ENCODE assay signal across 8 cellular contexts in the genomic region with DNA sequence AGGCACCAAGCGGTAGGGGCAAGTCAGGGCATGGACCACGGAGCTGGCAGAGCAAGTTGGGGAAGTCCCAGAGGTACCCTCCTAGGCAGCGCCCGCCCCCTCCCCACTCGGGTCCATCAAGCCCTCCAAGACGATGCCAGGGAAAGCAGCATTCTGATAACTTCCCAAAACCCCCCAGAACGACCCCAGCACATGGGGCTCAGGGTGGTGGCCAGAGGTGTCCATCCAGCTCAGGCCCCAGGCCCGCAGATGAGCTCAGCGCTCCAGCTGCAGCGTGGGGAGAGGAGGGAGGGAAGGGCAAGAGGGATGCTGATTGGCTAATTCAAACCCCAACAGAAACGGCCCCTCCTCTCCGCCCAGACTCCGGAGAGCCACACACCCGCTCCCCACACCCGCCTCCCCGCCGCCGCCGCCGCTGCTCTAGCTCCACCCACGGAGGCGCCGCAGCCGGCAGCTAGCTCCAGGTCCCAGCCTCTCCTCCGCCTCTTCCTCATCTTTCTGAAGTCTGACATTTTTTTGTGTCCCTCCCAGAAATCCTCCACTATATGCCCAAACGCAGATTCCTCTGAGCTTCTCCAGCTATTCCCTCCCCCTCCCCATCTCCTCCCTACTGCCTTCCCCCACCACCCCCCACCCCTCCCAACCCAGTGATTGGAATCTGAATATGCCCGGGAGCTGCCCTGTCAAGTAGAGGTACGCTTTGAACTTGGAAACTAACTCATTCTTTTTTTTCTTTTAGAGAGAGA. TPM values are rescaled to one million over a fixed set of nuclear protein-coding genes. Genes with fewer than 3 reads are reported as not detected.
DNase-seq lines count a peak whose midpoint lies in the region; ATAC-seq and TF ChIP-seq lines count a peak whose summit lies in the region.

No MANE protein-coding gene starts in this region.

- no peaks in the 10 kb centered on the region for H3K27me3 Mint-ChIP-seq in type B pancreatic cell

- H3K27ac ChIP-seq in adipose tissue (ENCODE audit: low read depth, low read length): peak overlapping the region; percentile 13

- peak overlapping the region; percentile 40; the same call in 1 of the 2 replicates for H3K4me3 ChIP-seq in GM08714 (ENCODE audit: low read length)

- ATAC-seq in HG02623 (IDR thresholded peaks at IDR 0.05; ENCODE audit: unreplicated experiment) (peak; percentile 88), left cardiac atrium (peak; percentile 90 to 96)

- H3K36me3 Mint-ChIP-seq in type B pancreatic cell: peaks cover 5% of the 10 kb centered on the region

- intact Hi-C loops in left cardiac atrium (cut with DNase I): no loop called here
- intact Hi-C loops in posterior vena cava (cut with DNase I): loop anchor here in 1 of 2 donors (2.0 kb wide), 1 partner anchor 19 kb away; no protein-coding TSS in a partner anchor

- H3K9me3 Mint-ChIP-seq in type B pancreatic cell: no peaks in the 10 kb centered on the region

- WGBS in adipose tissue, 3 donors: 5 to 6% (median 5%) methylated on average over 21 to 28 of the region's 28 CpGs

- H3K27ac Mint-ChIP-seq in type B pancreatic cell: peak overlapping the region; percentile 94

- H3K4me3 Mint-ChIP-seq in type B pancreatic cell: peak overlapping the region; percentile 83

- H3K4me1 Mint-ChIP-seq in type B pancreatic cell (ENCODE audit: unreplicated experiment): peaks cover 8% of the 10 kb centered on the region

- DNase-seq in NCI-H1417 (lab: John Stamatoyannopoulos, UW) (peak; percentile 81 to 96 (median 95)), SW480 (ENCODE audit: low spot score) (peak; percentile 95), left cardiac atrium (peak; percentile 94), posterior vena cava (ENCODE audit: low spot score) (peak; percentile 98), type B pancreatic cell (ENCODE audit: extremely low spot score, unreplicated experiment) (peak; percentile 93)

- TF ChIP-seq CTCF in type B pancreatic cell (conservative IDR thresholded peaks at IDR 0.05): no peak

RNA-seq across cellular contexts. Expression of gene TLDC2, which starts 40.3 kb away (rescaled TPM):
- polyA plus RNA-seq in adipose tissue: under 1 TPM in 2 of 3 donors, not detected in 1; 0.10 to 0.26 TPM
- total RNA-seq in left cardiac atrium (under 1 TPM in 1 of 2 donors, not detected in 1; 0.18 TPM), posterior vena cava (under 1 TPM in 1 of 2 donors, not detected in 1; 0.37 TPM), type B pancreatic cell (ENCODE audit: low replicate concordance) (0.75 and 0.93 TPM in 2 replicates)

Comparison
In these comparisons a context has a peak if more than half of its experiments do, and no peak if none do; other contexts are left out.
1. Peak in every context shown above with its lines: DNase-seq, ATAC-seq, H3K4me3 ChIP-seq and H3K27ac ChIP-seq.